31 cellular contexts compared by ENCODE assay signal in genomic region chr20:36359668-36360406, GRCh38.
"Had no signal": no experiment of that assay in that cellular context is flagged by ENCODE, and none has a peak within 500 bp of the region (broad histone marks: within the 10 kb centered on the region; RNA-seq: fewer than 3 reads in every experiment).

No MANE protein-coding gene starts in this region.

- H3K4me1 ChIP-seq: SJSA1 had no signal

- H3K27me3 ChIP-seq: MG63 had no signal

- H3K27ac ChIP-seq: PC-9, SJSA1 had no signal

- ATAC-seq: Panc1 had no signal

- H3K36me3 ChIP-seq: MG63, SJSA1 had no signal

- H3K9ac ChIP-seq: SK-N-SH had no signal

- FAIRE-seq: RCC 7860 had no signal

- H3K9me3 ChIP-seq: MG63, SJSA1, SK-N-SH had no signal

- H2AFZ ChIP-seq: PC-9 had no signal

- DNase-seq: Kasumi-1, MG63, NCI-H1048, NCI-H1092 treated with DMSO at 0.1 percent for 48 hours, NCI-H1105 treated with DMSO at 0.1 percent for 48 hours, NCI-H1417, NCI-H1436, NCI-H146, NCI-H1694, NCI-H187, NCI-H1930, NCI-H2029 treated with DMSO at 0.1 percent for 48 hours, NCI-H2081 treated with DMSO at 0.1 percent for 48 hours, NCI-H2107, NCI-H2171, NCI-H226, NCI-H446 treated with DMSO at 0.1 percent for 48 hours, NCI-H510A, NCI-H524, NCI-H526, NCI-H69, NCI-H748 treated with DMSO at 0.1 percent for 48 hours, NCI-H82, PC-9, Right ventricle myocardium superior, SHP77 treated with DMSO at 0.1 percent for 48 hours, SK-N-SH, SW 1271 had no signal

- H3K4me3 ChIP-seq: MG63, PC-9, SJSA1 had no signal

- H3K4me2 ChIP-seq: PC-9, SK-N-SH had no signal
